ENCODE assay signal across 8 cellular contexts in genomic region chr17:77320501-77321256, GRCh38.
DNase-seq lines count a peak whose midpoint lies in the region; ATAC-seq and TF ChIP-seq lines count a peak whose summit lies in the region.

No MANE protein-coding gene starts in this region.

- H3K36me3 ChIP-seq in BLaER1 treated with 17β-estradiol and CSF1 and Interleukin-3, amounts not matched to agents 10 nM and 100 nM, result no peaks in the 10 kb centered on the region
- no peaks in the 10 kb centered on the region for H3K36me3 ChIP-seq in left lung
- H3K36me3 ChIP-seq in uterus, result no peaks in the 10 kb centered on the region

- H3K4me1 ChIP-seq in BLaER1 treated with 17β-estradiol and CSF1 and Interleukin-3, amounts not matched to agents 10 nM and 100 nM, result peaks cover 87 to 99% (median 97%) of the 10 kb centered on the region in 10 experiments
- H3K4me1 ChIP-seq in left lung (peaks cover 60 to 91% of the 10 kb centered on the region in 2 donors), uterus (peaks cover 19 to 45% of the 10 kb centered on the region in 2 donors)

- intact Hi-C loops in left lung (cut with DNase I), result loop anchor here in 1 of 2 donors (10.0 kb wide), 1 partner anchor 104 kb away; no protein-coding TSS in a partner anchor
- intact Hi-C loops in uterus (cut with DNase I; ENCODE audit: low total_unique reads), result no loop called here

- H3K4me2 ChIP-seq in BLaER1 treated with 17β-estradiol and CSF1 and Interleukin-3, amounts not matched to agents 10 nM and 100 nM, result peak overlapping the region; percentile 89 to 100 (median 99)

- H3K27me3 ChIP-seq in BLaER1 treated with 17β-estradiol and CSF1 and Interleukin-3, amounts not matched to agents 10 nM and 100 nM, result no peaks in the 10 kb centered on the region
- no peaks in the 10 kb centered on the region for H3K27me3 ChIP-seq in left lung
- H3K27me3 ChIP-seq in uterus, result no peaks in the 10 kb centered on the region

- peak overlapping the region; percentile 63 to 86 (median 79); a peak in 21 of 22 replicates for H3K9ac ChIP-seq in BLaER1 treated with 17β-estradiol and CSF1 and Interleukin-3, amounts not matched to agents 10 nM and 100 nM

- DNase-seq in left lung (peak; percentile 39 to 82), uterus (peak; percentile 61 to 66), NCI-H82 treated with DMSO at 0.1 percent for 48 hours (lab: John Stamatoyannopoulos, UW; ENCODE audit: unreplicated experiment) (no peak), NCI-H1694 treated with DMSO at 0.1 percent for 48 hours (lab: John Stamatoyannopoulos, UW) (no peak)

- no peaks in the 10 kb centered on the region for H3K36me3 Mint-ChIP-seq in activated T-helper 17 cell treated with anti-CD3 and anti-CD28 coated beads, Interleukin-2, amount 50 U/mL, for 72 hours (ENCODE audit: low read depth)

- peak overlapping the region; percentile 20 to 78 (median 56); a peak in 19 of 20 replicates for H3K4me3 ChIP-seq in BLaER1 treated with 17β-estradiol and CSF1 and Interleukin-3, amounts not matched to agents 10 nM and 100 nM
- H3K4me3 ChIP-seq in left lung (peak overlapping the region; percentile 43 to 69), uterus (peak overlapping the region; percentile 38 to 40)

- peaks cover 34% of the 10 kb centered on the region for H3K4me1 Mint-ChIP-seq in activated T-helper 17 cell treated with anti-CD3 and anti-CD28 coated beads, Interleukin-2, amount 50 U/mL, for 72 hours

- H3K27ac ChIP-seq in BLaER1 treated with 17β-estradiol and CSF1 and Interleukin-3, amounts not matched to agents 10 nM and 100 nM, result peak overlapping the region; percentile 69 to 95 (median 90)
- H3K27ac ChIP-seq in left lung, result peak overlapping the region; percentile 89 to 93
- peak overlapping the region; percentile 93 to 98 for H3K27ac ChIP-seq in uterus

- no peaks in the 10 kb centered on the region for H3K27me3 Mint-ChIP-seq in activated T-helper 17 cell treated with anti-CD3 and anti-CD28 coated beads, Interleukin-2, amount 50 U/mL, for 72 hours

- ATAC-seq in HG03175 (IDR thresholded peaks at IDR 0.05; ENCODE audit: unreplicated experiment) (peak; percentile 23), left lung (no peak), GM18868 (IDR thresholded peaks at IDR 0.05; ENCODE audit: unreplicated experiment) (no peak)
- no peak for ATAC-seq in activated T-helper 17 cell treated with anti-CD3 and anti-CD28 coated beads, Interleukin-2, amount 50 U/mL, for 72 hours (replicated peaks)

- TF ChIP-seq POLR2A in uterus (IDR thresholded peaks at IDR 0.05), result no peak

- H3K27ac Mint-ChIP-seq in activated T-helper 17 cell treated with anti-CD3 and anti-CD28 coated beads, Interleukin-2, amount 50 U/mL, for 72 hours, result no peak overlapping the region

- no peak for TF ChIP-seq CTCF in left lung (IDR thresholded peaks at IDR 0.05)
- TF ChIP-seq CTCF in uterus (IDR thresholded peaks at IDR 0.05), result no peak

- H3K9me3 Mint-ChIP-seq in activated T-helper 17 cell treated with anti-CD3 and anti-CD28 coated beads, Interleukin-2, amount 50 U/mL, for 72 hours, result no peaks in the 10 kb centered on the region

- peak overlapping the region; percentile 96 for H3K4me3 Mint-ChIP-seq in activated T-helper 17 cell treated with anti-CD3 and anti-CD28 coated beads, Interleukin-2, amount 50 U/mL, for 72 hours

- H3K9me3 ChIP-seq in BLaER1 treated with 17β-estradiol and CSF1 and Interleukin-3, amounts not matched to agents 10 nM and 100 nM (replicated peaks in 1 of 11), result no peaks in the 10 kb centered on the region
- H3K9me3 ChIP-seq in left lung (no peaks in the 10 kb centered on the region), uterus (no peaks in the 10 kb centered on the region)

- H4K20me1 ChIP-seq in BLaER1 treated with 17β-estradiol and CSF1 and Interleukin-3, amounts not matched to agents 10 nM and 100 nM, result peaks cover 0 to 21% (median 4%) of the 10 kb centered on the region in 11 experiments; a peak in 9 of 22 replicates

Comparison
In these comparisons a context has a peak if more than half of its experiments do, and no peak if none do; other contexts are left out.
1. DNase-seq: peak in left lung (2 of 2) and uterus (2 of 2); none in NCI-H82 treated with DMSO at 0.1 percent for 48 hours (single experiment) and NCI-H1694 treated with DMSO at 0.1 percent for 48 hours (single experiment).
2. Peak in every context shown above with its lines, with median percentiles within 50 percentile points of each other: H3K27ac ChIP-seq and H3K4me3 ChIP-seq.